In genomic region chr15:43206054-43206453, GRCh38 we compare ENCODE assay signal across 32 cellular contexts. TPM values are rescaled to one million over a fixed set of nuclear protein-coding genes. Genes with fewer than 3 reads are reported as not detected.
"Had no signal": no experiment of that assay in that cellular context is flagged by ENCODE, and none has a peak within 500 bp of the region (broad histone marks: within the 10 kb centered on the region; RNA-seq: fewer than 3 reads in every experiment).

No MANE protein-coding gene starts in this region.

- H3K4me3 ChIP-seq: MG63, PC-9, SJCRH30, SK-N-MC had no signal

- DNase-seq: Kasumi-1, KG1, MG63, NCI-H1048, NCI-H1092 treated with DMSO at 0.1 percent for 48 hours, NCI-H1105 treated with DMSO at 0.1 percent for 48 hours, NCI-H1417 treated with DMSO at 0.1 percent for 48 hours, NCI-H1436 treated with DMSO at 0.1 percent for 48 hours, NCI-H1694 treated with DMSO at 0.1 percent for 48 hours, NCI-H187 treated with DMSO at 0.1 percent for 48 hours, NCI-H2029, NCI-H2081, NCI-H2171 treated with DMSO at 0.1 percent for 48 hours, NCI-H2227 treated with DMSO at 0.1 percent for 48 hours, NCI-H345, NCI-H446, NCI-H510A treated with DMSO at 0.1 percent for 48 hours, NCI-H524 treated with DMSO at 0.1 percent for 48 hours, NCI-H526 treated with DMSO at 0.1 percent for 48 hours, NCI-H774, PC-9, SHP77, SIG-M5, SJCRH30 had no signal

- H3K4me1 ChIP-seq: SJCRH30 had no signal

- H3K27ac ChIP-seq: PC-9, RWPE1, SJCRH30, SK-N-MC had no signal

- H3K9me3 ChIP-seq: MG63, SJCRH30 had no signal

- H3K36me3 ChIP-seq: MG63, SJCRH30 had no signal

- FAIRE-seq: RCC 7860 had no signal

- H3K27me3 ChIP-seq: MG63, SJCRH30 had no signal

RNA-seq across cellular contexts. Expression of gene EPB42, which starts 14.8 kb away (rescaled TPM):
- total RNA-seq: M059J, NCI-H460, OCI-LY7, PC-9, RPMI7951, SJCRH30, SK-MEL-5 had no signal
